Comparison of ENCODE assay signal across 18 cellular contexts in genomic region chr22:37062657-37063381, GRCh38. TPM values are rescaled to one million over a fixed set of nuclear protein-coding genes. Genes with fewer than 3 reads are reported as not detected.
"Had no signal": no experiment of that assay in that cellular context is flagged by ENCODE, and none has a peak within 500 bp of the region (broad histone marks: within the 10 kb centered on the region; RNA-seq: fewer than 3 reads in every experiment).

No MANE protein-coding gene starts in this region.

- H3K4me3 ChIP-seq: left lung, tibial nerve, vagina had no signal

- H3K27ac ChIP-seq: brain microvascular endothelial cell, left lung, tibial nerve, vagina had no signal

- ATAC-seq: activated naive CD4-positive, alpha-beta T cell treated with anti-CD3 and anti-CD28 coated beads, Interleukin-2, amount 50 U/mL, for 72 hours; left lung had no signal

- H3K4me1 ChIP-seq: left lung, tibial nerve, vagina had no signal

- FAIRE-seq: islet of Langerhans had no signal

- H3K9me3 Mint-ChIP-seq: activated CD4-positive, alpha-beta T cell treated with anti-CD3 and anti-CD28 coated beads, Interleukin-2, amount 10 ng/mL, durations not matched to agents 7 days and 5 days; activated naive CD4-positive, alpha-beta T cell treated with anti-CD3 and anti-CD28 coated beads, Interleukin-2, amount 50 U/mL, for 72 hours; endodermal cell had no signal

- H3K4me3 Mint-ChIP-seq: activated CD4-positive, alpha-beta T cell treated with anti-CD3 and anti-CD28 coated beads, Interleukin-2, amount 10 ng/mL, durations not matched to agents 7 days and 5 days; endodermal cell; T-helper 17 cell had no signal

- H3K27ac Mint-ChIP-seq: activated CD4-positive, alpha-beta T cell treated with anti-CD3 and anti-CD28 coated beads, Interleukin-2, amount 10 ng/mL, durations not matched to agents 7 days and 5 days; endodermal cell; T-helper 17 cell had no signal

- DNase-seq: activated CD4-positive, alpha-beta T cell treated with anti-CD3 and anti-CD28 coated beads, Interleukin-2, amount 10 ng/mL, durations not matched to agents 7 days and 5 days; activated CD4-positive, CD25-positive, alpha-beta regulatory T cell; activated effector memory CD4-positive, alpha-beta T cell treated with anti-CD3 and anti-CD28 coated beads, Interleukin-2, amount 50 U/mL, for 16 hours; brain microvascular endothelial cell; endodermal cell; mesenchymal stem cell; stimulated activated CD4-positive, alpha-beta T cell treated with anti-CD3 and anti-CD28 coated beads, Interleukin-2, amount 100 ng/mL, for 48 hours; T-helper 17 cell had no signal

- H3K9me3 ChIP-seq: left lung, tibial nerve, vagina had no signal

- H3K27me3 ChIP-seq: brain microvascular endothelial cell, tibial nerve, vagina had no signal

RNA-seq across cellular contexts. Expression of gene TMPRSS6, which starts 46.7 kb away (rescaled TPM):
- total RNA-seq: chondrocyte, dermis microvascular lymphatic vessel endothelial cell, osteocyte, pulmonary artery endothelial cell, tibial nerve, vagina had no signal
- polyA plus RNA-seq: neural cell had no signal
